ENCODE assay signal across 11 cellular contexts in genomic region chr1:70504821-70505193, GRCh38.
DNase-seq lines count a peak whose midpoint lies in the region; ATAC-seq lines count a peak whose summit lies in the region.
"Had no signal": no experiment of that assay in that cellular context is flagged by ENCODE, and none has a peak within 500 bp of the region (broad histone marks: within the 10 kb centered on the region; RNA-seq: fewer than 3 reads in every experiment).

No MANE protein-coding gene starts in this region.

- ATAC-seq in GM21423 (IDR thresholded peaks at IDR 0.05; ENCODE audit: unreplicated experiment) = peak; percentile 8
- peak; percentile 22 for ATAC-seq in HG03378 (IDR thresholded peaks at IDR 0.05; ENCODE audit: unreplicated experiment)

- DNase-seq in GM04503 (ENCODE audit: low read depth) = peak; percentile 59
- DNase-seq in foreskin melanocyte = peak; percentile 57
- DNase-seq in NCI-H1092 treated with DMSO at 0.1 percent for 48 hours (lab: John Stamatoyannopoulos, UW) = no peak
- DNase-seq in SKM-1 treated with dmso at 0.1 percent for 144 hours (lab: John Stamatoyannopoulos, UW; ENCODE audit: unreplicated experiment) = no peak
- DNase-seq in stimulated activated naive CD4-positive, alpha-beta T cell treated with Interleukin-2 at 50 U/mL for 16 hours (lab: John Stamatoyannopoulos, UW) = no peak
- DNase-seq in activated CD4-positive, alpha-beta T cell treated with anti-CD3 and anti-CD28 coated beads for 4 hours = no peak
- DNase-seq: activated naive CD4-positive, alpha-beta T cell treated with anti-CD3 and anti-CD28 coated beads, Interleukin-2, amount 10 ng/mL, durations not matched to agents 7 days and 5 days; KBM-7; retina had no signal

Comparison
In these comparisons a context has a peak if more than half of its experiments do, and no peak if none do; other contexts are left out.
1. DNase-seq: peak in GM04503 (single experiment) and foreskin melanocyte (single experiment); none in NCI-H1092 treated with DMSO at 0.1 percent for 48 hours (single experiment), SKM-1 treated with dmso at 0.1 percent for 144 hours (single experiment), stimulated activated naive CD4-positive, alpha-beta T cell treated with Interleukin-2 at 50 U/mL for 16 hours (single experiment) and activated CD4-positive, alpha-beta T cell treated with anti-CD3 and anti-CD28 coated beads for 4 hours (0 of 2).